In the genomic region with DNA sequence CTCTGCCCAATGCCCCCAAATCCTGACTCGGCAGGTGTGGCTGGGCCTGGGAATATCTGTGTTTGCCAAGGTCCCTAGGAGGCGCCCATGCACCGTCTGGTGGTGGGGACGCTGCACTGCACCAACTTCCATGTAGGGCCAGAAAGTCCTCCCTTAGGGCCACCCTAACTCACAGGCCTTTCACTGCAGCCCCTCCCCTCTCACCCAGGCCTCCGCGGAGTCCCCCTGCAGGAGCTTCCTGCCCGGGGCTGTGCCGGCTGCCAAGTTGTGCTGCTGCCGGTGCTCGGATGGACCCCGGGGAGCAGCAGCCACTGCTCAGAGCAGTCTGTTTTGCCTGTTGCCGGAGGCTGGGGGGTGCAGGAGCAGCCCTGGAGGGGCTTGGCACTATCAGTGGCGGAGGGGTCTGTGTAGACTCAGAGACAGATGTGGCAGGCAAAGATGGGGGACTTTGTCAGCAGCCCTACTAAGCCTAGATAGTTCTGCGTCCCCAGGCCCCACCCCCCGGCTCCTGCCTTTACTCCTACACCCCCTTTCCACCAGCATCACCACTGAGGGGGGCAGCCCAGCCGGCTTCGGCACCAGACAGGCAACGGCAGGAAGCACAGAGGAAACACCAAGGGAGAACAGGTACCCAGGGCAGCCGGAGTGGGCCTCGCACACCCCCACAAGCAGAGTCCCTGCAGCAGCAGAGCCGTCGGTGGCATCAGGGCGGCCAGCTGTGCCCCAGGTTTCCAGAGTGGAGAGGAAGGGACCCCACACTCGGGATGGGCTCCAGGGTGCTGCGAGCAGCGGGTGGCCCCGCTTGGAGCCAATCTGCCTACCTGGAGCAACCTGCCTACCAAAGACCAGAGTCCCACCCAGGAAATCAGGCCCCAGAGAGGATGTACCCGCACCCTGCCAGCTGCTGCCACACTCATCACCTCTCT, we compare ENCODE assay signal across 8 cellular contexts.
DNase-seq lines count a peak whose midpoint lies in the region; ATAC-seq, FAIRE-seq and TF ChIP-seq lines count a peak whose summit lies in the region.

No MANE protein-coding gene starts in this region.

- TF ChIP-seq POLR2A in K562 (conservative IDR thresholded peaks at IDR 0.05) (no peak), suprapubic skin (IDR thresholded peaks at IDR 0.05) (no peak)

- H3K4me1 ChIP-seq in K562 (replicated peaks in 1 of 2; ENCODE audit: control insufficient read depth in 2 of 2, insufficient read depth in 2 of 2, low read length in 2 of 2): peaks cover 0 to 7% of the 10 kb centered on the region in 2 experiments; a peak in 1 of 5 replicates
- peaks cover 4% of the 10 kb centered on the region for H3K4me1 ChIP-seq in suprapubic skin

- H3K9me3 ChIP-seq in K562 (replicated peaks; ENCODE audit: control insufficient read depth, insufficient read depth, low read depth, low read length) (no peaks in the 10 kb centered on the region), suprapubic skin (no peaks in the 10 kb centered on the region)

- ATAC-seq in K562 (peak; percentile 98), GM21360 (IDR thresholded peaks at IDR 0.05; ENCODE audit: unreplicated experiment) (no peak)

- peak; percentile 13 for DNase-seq in GM06990 (ENCODE audit: extremely low read depth, insufficient read length)
- DNase-seq in LHCN-M2 (ENCODE audit: low read depth): peak; percentile 5
- peak; percentile 51 to 74 (median 70) for DNase-seq in K562 (ENCODE audit: extremely low read depth in 1 of 4, low spot score in 3 of 4)
- peak; percentile 39 for DNase-seq in iris pigment epithelial cell (ENCODE audit: low read depth)
- no peak for DNase-seq in suprapubic skin (ENCODE audit: low spot score in 2 of 2)
- DNase-seq in GM19240 (ENCODE audit: insufficient read length, low spot score): no peak
- no peak for DNase-seq in T-helper 9 cell

- peaks cover 6% of the 10 kb centered on the region; the same call in 1 of the 2 replicates for H4K20me1 ChIP-seq in K562 (replicated peaks; ENCODE audit: control insufficient read depth, insufficient read depth, low read length)

- H3K79me2 ChIP-seq in K562 (ENCODE audit: control insufficient read depth, insufficient read depth, low read length): no peaks in the 10 kb centered on the region

- intact Hi-C loops in K562 (cut with micrococcal nuclease): loop anchor here (5.0 kb wide), 1 partner anchor 94 kb away; no protein-coding TSS in a partner anchor

- CTCF ChIA-PET in K562 (lab: Yijun Ruan, JAX; ENCODE audit: low intra/inter-chr PET ratio): interaction anchor here (1.3 to 1.6 kb wide), 2 partner anchors 95 to 347 kb away, joined by 4 to 8 read pairs; no protein-coding TSS in a partner anchor

- peak; percentile 56 to 75 for TF ChIP-seq RAD21 in K562 (CRISPR knock-in tag; conservative IDR thresholded peaks at IDR 0.05 in 1 of 2, IDR thresholded peaks at IDR 0.05 in 1 of 2)

- BruUV-seq in K562 (replicated peaks; lab: Mats Ljungman, UMichigan): no TSS peak

- H3K27ac ChIP-seq in K562 (ENCODE audit: extremely low read depth, low read depth, low read length) (no peak overlapping the region), suprapubic skin (no peak overlapping the region)

- H3K36me3 ChIP-seq in GM06990 (ENCODE audit: control insufficient read depth, insufficient read depth, low read length): no peaks in the 10 kb centered on the region
- H3K36me3 ChIP-seq in K562 (ENCODE audit: control insufficient read depth, insufficient read depth, low read length): no peaks in the 10 kb centered on the region
- H3K36me3 ChIP-seq in suprapubic skin: no peaks in the 10 kb centered on the region

- H3K4me2 ChIP-seq in K562 (ENCODE audit: insufficient read depth, low read length): no peak overlapping the region

- H3K27me3 ChIP-seq in GM06990 (replicated peaks; ENCODE audit: control insufficient read depth, insufficient read depth, low read length) (peaks cover 1% of the 10 kb centered on the region), K562 (ENCODE audit: control insufficient read depth in 2 of 2, insufficient read depth in 2 of 2, low read length in 2 of 2) (peaks cover 4 to 56% of the 10 kb centered on the region in 2 experiments; a peak in 4 of 5 replicates), suprapubic skin (peaks cover 45% of the 10 kb centered on the region)

- no peak overlapping the region for H3K9ac ChIP-seq in K562 (ENCODE audit: insufficient read depth in 1 of 2, low read depth in 2 of 2, low read length in 2 of 2)

- no peak overlapping the region for H2AFZ ChIP-seq in K562 (ENCODE audit: low read depth, low read length)

- in situ Hi-C loops in K562 (cut with MboI): no loop called here

- POLR2A ChIA-PET in K562 (lab: Yijun Ruan, JAX): no interaction called here

- TF ChIP-seq EP300 in K562 (IDR thresholded peaks at IDR 0.05; ENCODE audit: low read length): no peak
- TF ChIP-seq EP300 in suprapubic skin (IDR thresholded peaks at IDR 0.05): no peak

- TF ChIP-seq CTCF in GM06990 (IDR thresholded peaks at IDR 0.05; ENCODE audit: insufficient read depth, low read length, poor library complexity, severe bottlenecking) (peak; percentile 70), K562 (IDR thresholded peaks at IDR 0.05 in 2 of 3, conservative IDR thresholded peaks at IDR 0.05 in 1 of 3; ENCODE audit: insufficient read depth in 2 of 3, low read depth in 1 of 3, low read length in 3 of 3) (peak; percentile 72 to 86 (median 76)), suprapubic skin (IDR thresholded peaks at IDR 0.05) (peak; percentile 38 to 63)

- H3K4me3 ChIP-seq in GM06990 (replicated peaks; ENCODE audit: low read depth, low read length): no peak overlapping the region
- H3K4me3 ChIP-seq in K562: no peak overlapping the region
- H3K4me3 ChIP-seq in suprapubic skin: no peak overlapping the region

- FAIRE-seq in K562 (lab: Jason Lieb, UNC): peak; percentile 44

- H3K9me1 ChIP-seq in K562 (ENCODE audit: control insufficient read depth, insufficient read depth, low read length): no peaks in the 10 kb centered on the region

- WGBS in K562 (ENCODE audit: insufficient coverage, low coverage, missing lambda C conversion rate): 4% methylated on average over 26 of the region's 28 CpGs
- 30% methylated on average over 10 of the region's 28 CpGs for WGBS in suprapubic skin

TF ChIP-seq in K562, 482 proteins besides CTCF, POLR2A, EP300 and RAD21:
- no peak for TF ChIP-seq GATAD2B (IDR thresholded peaks at IDR 0.05; ENCODE audit: borderline replicate concordance)
- peak; percentile 75 for TF ChIP-seq SMC3 (conservative IDR thresholded peaks at IDR 0.05; ENCODE audit: insufficient read depth, low read depth, low read length)
- TF ChIP-seq STAG1 (CRISPR knock-in tag; IDR thresholded peaks at IDR 0.05; ENCODE audit: borderline replicate concordance): peak; percentile 20; the same call in 1 of the 2 replicates
- TF ChIP-seq ATF7 (IDR thresholded peaks at IDR 0.05): no peak

Comparison
In these comparisons a context has a peak if more than half of its experiments do, and no peak if none do; other contexts are left out.
1. DNase-seq: peak in GM06990 (single experiment), LHCN-M2 (single experiment), K562 (4 of 4) and iris pigment epithelial cell (single experiment); none in suprapubic skin (0 of 2), GM19240 (single experiment) and T-helper 9 cell (single experiment).
2. Peak in every context shown above with its lines, with median percentiles within 50 percentile points of each other: CTCF ChIP-seq.